ENCODE assay signal across 16 cellular contexts in the genomic region with DNA sequence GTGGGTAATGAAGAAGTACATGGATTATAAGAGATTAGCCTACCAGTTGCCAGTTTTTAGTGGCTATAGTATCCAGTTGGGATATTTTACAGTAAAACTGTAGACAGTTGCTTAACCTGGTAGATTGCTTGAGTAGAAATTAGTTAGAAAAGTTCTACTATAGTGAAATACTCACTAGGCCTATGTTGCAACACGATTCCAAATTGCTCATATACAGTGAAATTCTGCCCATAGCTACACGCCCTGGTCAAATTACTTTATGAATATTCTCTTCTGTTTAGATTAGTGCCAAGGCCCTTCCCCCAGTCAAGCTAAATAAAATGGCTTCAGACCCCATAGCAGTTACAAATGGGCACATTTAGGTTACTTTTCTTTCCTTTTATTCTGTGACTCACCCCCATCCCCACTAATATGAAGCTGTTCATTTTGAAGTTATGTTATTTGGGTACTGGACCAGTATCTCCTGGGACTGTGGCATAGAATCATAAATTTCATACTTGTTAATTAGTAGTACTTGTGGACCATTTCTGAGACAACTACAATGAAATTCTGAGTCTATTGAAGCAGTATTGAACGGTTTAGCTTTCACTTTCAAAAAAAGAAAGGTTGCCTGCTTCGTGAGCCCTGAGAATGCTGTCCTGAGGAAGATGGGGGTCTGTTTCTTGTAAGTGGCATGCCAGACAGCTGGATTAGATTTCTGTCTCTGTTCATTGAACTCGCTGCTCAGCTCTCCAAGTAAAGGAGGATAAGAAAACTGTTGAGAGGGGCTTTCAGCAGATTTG.
DNase-seq lines count a peak whose midpoint lies in the region; ATAC-seq and TF ChIP-seq lines count a peak whose summit lies in the region.
"Had no signal": no experiment of that assay in that cellular context is flagged by ENCODE, and none has a peak within 500 bp of the region (broad histone marks: within the 10 kb centered on the region; RNA-seq: fewer than 3 reads in every experiment).

No MANE protein-coding gene starts in this region.

- H3K4me1 Mint-ChIP-seq in activated CD8-positive, alpha-beta memory T cell treated with anti-CD3 and anti-CD28 coated beads, Interleukin-2, amount 10 ng/mL, durations not matched to agents 7 days and 5 days, result peaks cover 5% of the 10 kb centered on the region
- peaks cover 6% of the 10 kb centered on the region for H3K4me1 Mint-ChIP-seq in stimulated activated memory B cell treated with anti-CD40 and anti-IgM and Interleukin-4, amounts not matched to agents 10 μg/mL and 1 μg/mL and 100 μg/mL, for 72 hours
- H3K4me1 Mint-ChIP-seq: activated naive CD4-positive, alpha-beta T cell treated with anti-CD3 and anti-CD28 coated beads, Interleukin-2, amount 10 ng/mL, durations not matched to agents 7 days and 5 days; nephron; WTC11 had no signal

- H3K27me3 Mint-ChIP-seq in activated CD8-positive, alpha-beta memory T cell treated with anti-CD3 and anti-CD28 coated beads, Interleukin-2, amount 10 ng/mL, durations not matched to agents 7 days and 5 days, result peaks cover 16% of the 10 kb centered on the region
- H3K27me3 Mint-ChIP-seq in stimulated activated memory B cell treated with anti-CD40 and anti-IgM and Interleukin-4, amounts not matched to agents 10 μg/mL and 1 μg/mL and 100 μg/mL, for 72 hours, result peaks cover 17% of the 10 kb centered on the region
- H3K27me3 Mint-ChIP-seq: activated naive CD4-positive, alpha-beta T cell treated with anti-CD3 and anti-CD28 coated beads, Interleukin-2, amount 10 ng/mL, durations not matched to agents 7 days and 5 days had no signal

- H3K27ac Mint-ChIP-seq in activated CD8-positive, alpha-beta memory T cell treated with anti-CD3 and anti-CD28 coated beads, Interleukin-2, amount 10 ng/mL, durations not matched to agents 7 days and 5 days, result no peak overlapping the region
- no peak overlapping the region for H3K27ac Mint-ChIP-seq in stimulated activated memory B cell treated with anti-CD40 and anti-IgM and Interleukin-4, amounts not matched to agents 10 μg/mL and 1 μg/mL and 100 μg/mL, for 72 hours
- H3K27ac Mint-ChIP-seq: activated naive CD4-positive, alpha-beta T cell treated with anti-CD3 and anti-CD28 coated beads, Interleukin-2, amount 10 ng/mL, durations not matched to agents 7 days and 5 days; nephron; WTC11 had no signal

- CTCF ChIA-PET in activated CD8-positive, alpha-beta memory T cell treated with anti-CD3 and anti-CD28 coated beads, Interleukin-2, amount 10 ng/mL, durations not matched to agents 7 days and 5 days (lab: Charles Lee), result interaction anchor here (1.2 kb wide), 1 partner anchor 10 kb away, joined by 3 read pairs; no protein-coding TSS in a partner anchor

- H3K36me3 Mint-ChIP-seq in activated CD8-positive, alpha-beta memory T cell treated with anti-CD3 and anti-CD28 coated beads, Interleukin-2, amount 10 ng/mL, durations not matched to agents 7 days and 5 days, result no peaks in the 10 kb centered on the region
- no peaks in the 10 kb centered on the region for H3K36me3 Mint-ChIP-seq in stimulated activated memory B cell treated with anti-CD40 and anti-IgM and Interleukin-4, amounts not matched to agents 10 μg/mL and 1 μg/mL and 100 μg/mL, for 72 hours
- H3K36me3 Mint-ChIP-seq: activated naive CD4-positive, alpha-beta T cell treated with anti-CD3 and anti-CD28 coated beads, Interleukin-2, amount 10 ng/mL, durations not matched to agents 7 days and 5 days; WTC11 had no signal

- no peaks in the 10 kb centered on the region for H3K9me3 Mint-ChIP-seq in activated CD8-positive, alpha-beta memory T cell treated with anti-CD3 and anti-CD28 coated beads, Interleukin-2, amount 10 ng/mL, durations not matched to agents 7 days and 5 days (ENCODE audit: low read depth)
- H3K9me3 Mint-ChIP-seq in stimulated activated memory B cell treated with anti-CD40 and anti-IgM and Interleukin-4, amounts not matched to agents 10 μg/mL and 1 μg/mL and 100 μg/mL, for 72 hours, result peaks cover 4% of the 10 kb centered on the region
- H3K9me3 Mint-ChIP-seq: activated naive CD4-positive, alpha-beta T cell treated with anti-CD3 and anti-CD28 coated beads, Interleukin-2, amount 10 ng/mL, durations not matched to agents 7 days and 5 days; WTC11 had no signal

- TF ChIP-seq CTCF in fibroblast of the aortic adventitia (IDR thresholded peaks at IDR 0.05; ENCODE audit: insufficient read depth, low read length), result no peak

- DNase-seq in activated CD8-positive, alpha-beta memory T cell treated with anti-CD3 and anti-CD28 coated beads, Interleukin-2, amount 10 ng/mL, durations not matched to agents 7 days and 5 days, result no peak
- no peak for DNase-seq in activated CD8-positive, alpha-beta memory T cell treated with anti-CD3 and anti-CD28 coated beads for 24 hours
- DNase-seq in fibroblast of the aortic adventitia (ENCODE audit: low read depth) (peak; percentile 42), COLO668 (lab: John Stamatoyannopoulos, UW; ENCODE audit: unreplicated experiment) (no peak), AG08396 (ENCODE audit: low spot score) (no peak), LoVo (ENCODE audit: low spot score) (no peak)
- DNase-seq: 8988T; activated naive CD4-positive, alpha-beta T cell treated with anti-CD3 and anti-CD28 coated beads, Interleukin-2, amount 10 ng/mL, durations not matched to agents 7 days and 5 days; left lung; MV-4-11; NCI-H2171 treated with DMSO at 0.1 percent for 48 hours had no signal

- peak overlapping the region; percentile 19 for H3K4me3 ChIP-seq in fibroblast of the aortic adventitia (ENCODE audit: low read depth, low read length)
- H3K4me3 ChIP-seq: left lung, skin epidermis had no signal

- peak overlapping the region; percentile 55 for H3K4me3 Mint-ChIP-seq in activated CD8-positive, alpha-beta memory T cell treated with anti-CD3 and anti-CD28 coated beads, Interleukin-2, amount 10 ng/mL, durations not matched to agents 7 days and 5 days
- H3K4me3 Mint-ChIP-seq in stimulated activated memory B cell treated with anti-CD40 and anti-IgM and Interleukin-4, amounts not matched to agents 10 μg/mL and 1 μg/mL and 100 μg/mL, for 72 hours, result peak overlapping the region; percentile 21
- H3K4me3 Mint-ChIP-seq: activated naive CD4-positive, alpha-beta T cell treated with anti-CD3 and anti-CD28 coated beads, Interleukin-2, amount 10 ng/mL, durations not matched to agents 7 days and 5 days; nephron; WTC11 had no signal

- ATAC-seq in activated CD8-positive, alpha-beta memory T cell treated with anti-CD3 and anti-CD28 coated beads, Interleukin-2, amount 10 ng/mL, durations not matched to agents 7 days and 5 days, result no peak
- peak; percentile 45 for ATAC-seq in SK-N-SH treated with all-trans-retinoic acid at 6 μM for 48 hours
- ATAC-seq in stimulated activated memory B cell treated with anti-CD40 and anti-IgM and Interleukin-4, amounts not matched to agents 10 μg/mL and 1 μg/mL and 100 μg/mL, for 72 hours, result no peak
- ATAC-seq: left lung, WTC11 had no signal

TF ChIP-seq in SK-N-SH treated with all-trans-retinoic acid at 6 μM for 48 hours, 23 proteins besides CTCF, POLR2A, EP300 and RAD21:
- TF ChIP-seq ZC3H10 (CRISPR knock-in tag; IDR thresholded peaks at IDR 0.05) (no peak), ISL1 (CRISPR knock-in tag; IDR thresholded peaks at IDR 0.05) (no peak), CSDC2 (CRISPR knock-in tag; IDR thresholded peaks at IDR 0.05) (no peak), TOX (CRISPR knock-in tag; IDR thresholded peaks at IDR 0.05; ENCODE audit: borderline replicate concordance) (no peak), ESRRG (CRISPR knock-in tag; IDR thresholded peaks at IDR 0.05) (no peak), ZNF565 (CRISPR knock-in tag; conservative IDR thresholded peaks at IDR 0.05; ENCODE audit: low read depth) (no peak), GLIS3 (CRISPR knock-in tag; IDR thresholded peaks at IDR 0.05) (no peak), ZNF8 (CRISPR knock-in tag; IDR thresholded peaks at IDR 0.05) (no peak), ZFP30 (CRISPR knock-in tag; IDR thresholded peaks at IDR 0.05) (no peak), OSR1 (CRISPR knock-in tag; IDR thresholded peaks at IDR 0.05) (no peak)
TF ChIP-seq in SK-N-SH treated with all-trans-retinoic acid at 6 μM for 48 hours: peak in this region for 0.
